3 cellular contexts compared by ENCODE assay signal in genomic region chr1:209790286-209791193, GRCh38.
TF ChIP-seq lines count a peak whose summit lies in the region.

No MANE protein-coding gene starts in this region.

TF ChIP-seq in A549, 52 proteins besides CTCF, POLR2A, EP300 and RAD21:
- no peak for TF ChIP-seq PHF8 (IDR thresholded peaks at IDR 0.05; ENCODE audit: borderline replicate concordance, low read depth)
- TF ChIP-seq USF2 (IDR thresholded peaks at IDR 0.05): no peak
- TF ChIP-seq EHF (CRISPR knock-in tag; IDR thresholded peaks at IDR 0.05): no peak
- TF ChIP-seq ZFP36 (IDR thresholded peaks at IDR 0.05; ENCODE audit: borderline replicate concordance, partially characterized antibody): no peak
- TF ChIP-seq BHLHE40 (IDR thresholded peaks at IDR 0.05; ENCODE audit: low read depth, low read length): no peak
- no peak for TF ChIP-seq HOXB13 (CRISPR knock-in tag; IDR thresholded peaks at IDR 0.05; ENCODE audit: low read depth)
- TF ChIP-seq ELK1 (IDR thresholded peaks at IDR 0.05; ENCODE audit: low read depth, low read length): no peak
- TF ChIP-seq RFX5 (IDR thresholded peaks at IDR 0.05): no peak
- no peak for TF ChIP-seq RNF2 (IDR thresholded peaks at IDR 0.05; ENCODE audit: borderline replicate concordance, low read depth)
- no peak for TF ChIP-seq FOXS1 (CRISPR knock-in tag; IDR thresholded peaks at IDR 0.05)
- no peak for TF ChIP-seq PBX3 (IDR thresholded peaks at IDR 0.05)
- no peak for TF ChIP-seq ZSCAN20 (CRISPR knock-in tag; IDR thresholded peaks at IDR 0.05)
- no peak for TF ChIP-seq MAX (IDR thresholded peaks at IDR 0.05)
- no peak for TF ChIP-seq MAZ (IDR thresholded peaks at IDR 0.05; ENCODE audit: borderline replicate concordance, low read depth, low read length)

TF ChIP-seq in HCT116, 20 proteins besides CTCF, POLR2A, EP300 and RAD21:
- TF ChIP-seq CEBPB (IDR thresholded peaks at IDR 0.05; ENCODE audit: low read depth) (no peak), POLR2AphosphoS5 (IDR thresholded peaks at IDR 0.05; ENCODE audit: low read depth, low read length) (no peak), SP1 (IDR thresholded peaks at IDR 0.05; ENCODE audit: low read depth) (no peak), CBX3 (IDR thresholded peaks at IDR 0.05; ENCODE audit: low read depth) (no peak), FOSL1 (IDR thresholded peaks at IDR 0.05; ENCODE audit: low read depth) (no peak), EGR1 (IDR thresholded peaks at IDR 0.05; ENCODE audit: low read depth) (no peak), REST (IDR thresholded peaks at IDR 0.05; ENCODE audit: low read depth) (no peak), SRF (IDR thresholded peaks at IDR 0.05; ENCODE audit: low read depth) (no peak), YY1 (IDR thresholded peaks at IDR 0.05; ENCODE audit: extremely low read depth, insufficient replicate concordance, low read depth, low read length) (no peak)

TF ChIP-seq in GM12878, 131 proteins besides CTCF, POLR2A, EP300 and RAD21:
- no peak for TF ChIP-seq E2F4 (IDR thresholded peaks at IDR 0.05; ENCODE audit: low read depth, low read length)
- no peak for TF ChIP-seq ELK1 (IDR thresholded peaks at IDR 0.05; ENCODE audit: low read depth, low read length)
- TF ChIP-seq NR2F1 (conservative IDR thresholded peaks at IDR 0.05): no peak
- TF ChIP-seq PML (IDR thresholded peaks at IDR 0.05; ENCODE audit: low read length): no peak
- TF ChIP-seq JUND (IDR thresholded peaks at IDR 0.05; ENCODE audit: low read depth, low read length): no peak
- no peak for TF ChIP-seq CHD1 (IDR thresholded peaks at IDR 0.05; ENCODE audit: low read depth, low read length)
- TF ChIP-seq KDM1A (IDR thresholded peaks at IDR 0.05; ENCODE audit: borderline replicate concordance): no peak
- TF ChIP-seq EED (IDR thresholded peaks at IDR 0.05; ENCODE audit: low read depth): no peak
- TF ChIP-seq IRF5 (IDR thresholded peaks at IDR 0.05; ENCODE audit: borderline replicate concordance): no peak
- TF ChIP-seq STAT3 (IDR thresholded peaks at IDR 0.05; ENCODE audit: low read depth, low read length): no peak
- no peak for TF ChIP-seq TARDBP (IDR thresholded peaks at IDR 0.05; ENCODE audit: borderline replicate concordance)
- no peak for TF ChIP-seq MEF2B (IDR thresholded peaks at IDR 0.05; ENCODE audit: partially characterized antibody, poor library complexity, severe bottlenecking)
- no peak for TF ChIP-seq SUPT20H (IDR thresholded peaks at IDR 0.05; ENCODE audit: borderline replicate concordance, control insufficient read depth, low read depth, low read length)
- TF ChIP-seq RUNX3 (IDR thresholded peaks at IDR 0.05; ENCODE audit: low read length): no peak
- TF ChIP-seq NRF1 (conservative IDR thresholded peaks at IDR 0.05; ENCODE audit: low read depth, low read length): no peak
- no peak for TF ChIP-seq SPI1 (IDR thresholded peaks at IDR 0.05; ENCODE audit: borderline replicate concordance, insufficient read depth, low read depth, low read length)
- TF ChIP-seq ZNF622 (IDR thresholded peaks at IDR 0.05): no peak
- no peak for TF ChIP-seq ZNF274 (IDR thresholded peaks at IDR 0.05; ENCODE audit: insufficient read depth, insufficient read length)
